ENCODE assay signal across 22 cellular contexts in genomic region chr12:91804533-91804932, GRCh38.
DNase-seq lines count a peak whose midpoint lies in the region; ATAC-seq and TF ChIP-seq lines count a peak whose summit lies in the region.
"Had no signal": no experiment of that assay in that cellular context is flagged by ENCODE, and none has a peak within 500 bp of the region (broad histone marks: within the 10 kb centered on the region; RNA-seq: fewer than 3 reads in every experiment).

No MANE protein-coding gene starts in this region.

- TF ChIP-seq CTCF in mammary epithelial cell (conservative IDR thresholded peaks at IDR 0.05 in 1 of 2, IDR thresholded peaks at IDR 0.05 in 1 of 2; ENCODE audit: extremely low read depth in 1 of 2, insufficient read depth in 1 of 2, low read depth in 1 of 2, low read length in 2 of 2), result no peak
- no peak for TF ChIP-seq CTCF in kidney epithelial cell (IDR thresholded peaks at IDR 0.05; ENCODE audit: insufficient read depth, low read length, poor library complexity, severe bottlenecking)

- no peaks in the 10 kb centered on the region for H3K79me2 ChIP-seq in mammary epithelial cell (ENCODE audit: insufficient read depth, low read length)

- DNase-seq in EL (peak; percentile 3), mammary epithelial cell (peak; percentile 93), kidney epithelial cell (ENCODE audit: low read depth) (peak; percentile 65), HT-29 (ENCODE audit: low spot score) (no peak)
- no peak for DNase-seq in effector memory CD8-positive, alpha-beta T cell
- no peak for DNase-seq in activated naive CD8-positive, alpha-beta T cell treated with anti-CD3 and anti-CD28 coated beads for 36 hours
- DNase-seq in stimulated activated naive B cell treated with anti-CD40 and anti-IgM and Interleukin-4, amounts not matched to agents 10 μg/mL and 1 μg/mL and 100 μg/mL, for 72 hours, result no peak
- DNase-seq: activated CD4-positive, alpha-beta T cell treated with anti-CD3 and anti-CD28 coated beads for 48 hours; activated CD8-positive, alpha-beta memory T cell treated with anti-CD3 and anti-CD28 coated beads, Interleukin-2, amount 10 ng/mL, durations not matched to agents 7 days and 5 days; CD4-positive, CD25-positive, alpha-beta regulatory T cell; DMS79; dorsolateral prefrontal cortex; erythroblast; GOT3; NCI-H1417 treated with DMSO at 0.1 percent for 48 hours; NCI-H524 treated with DMSO at 0.1 percent for 48 hours; stimulated activated CD4-positive, alpha-beta T cell treated with anti-CD3 and anti-CD28 coated beads, Interleukin-2, amount 100 ng/mL, for 24 hours; stimulated activated naive CD4-positive, alpha-beta T cell; SW 1271; thyroid gland had no signal

- dilution Hi-C loops in mammary epithelial cell (cut with HindIII; ENCODE audit: low sequenced_read_pairs), result no loop called here

- peaks cover 4 to 22% of the 10 kb centered on the region in 2 donors for H3K9me3 Mint-ChIP-seq in effector memory CD8-positive, alpha-beta T cell
- H3K9me3 Mint-ChIP-seq in activated naive CD8-positive, alpha-beta T cell treated with anti-CD3 and anti-CD28 coated beads for 36 hours, result peaks cover 44% of the 10 kb centered on the region
- peaks cover 20 to 21% of the 10 kb centered on the region in 2 donors for H3K9me3 Mint-ChIP-seq in stimulated activated naive B cell treated with anti-CD40 and anti-IgM and Interleukin-4, amounts not matched to agents 10 μg/mL and 1 μg/mL and 100 μg/mL, for 72 hours

- peak; percentile 39; the same call in 1 of the 2 replicates for TF ChIP-seq EP300 in Ishikawa (IDR thresholded peaks at IDR 0.05; ENCODE audit: borderline replicate concordance)

- no peak for ATAC-seq in effector memory CD8-positive, alpha-beta T cell (replicated peaks)
- no peak for ATAC-seq in stimulated activated naive B cell treated with anti-CD40 and anti-IgM and Interleukin-4, amounts not matched to agents 10 μg/mL and 1 μg/mL and 100 μg/mL, for 72 hours (replicated peaks)
- ATAC-seq: activated CD8-positive, alpha-beta memory T cell treated with anti-CD3 and anti-CD28 coated beads, Interleukin-2, amount 10 ng/mL, durations not matched to agents 7 days and 5 days; natural killer cell treated with Interleukin-12 subunit alpha and Interleukin-12 subunit beta and Interleukin-15 and Interleukin-18, amount 100 ng/mL, for 72 hours had no signal

- H2AFZ ChIP-seq in mammary epithelial cell (ENCODE audit: low read depth, low read length), result no peak overlapping the region

- no peak overlapping the region for H3K27ac Mint-ChIP-seq in effector memory CD8-positive, alpha-beta T cell
- no peak overlapping the region for H3K27ac Mint-ChIP-seq in activated naive CD8-positive, alpha-beta T cell treated with anti-CD3 and anti-CD28 coated beads for 36 hours
- H3K27ac Mint-ChIP-seq in stimulated activated naive B cell treated with anti-CD40 and anti-IgM and Interleukin-4, amounts not matched to agents 10 μg/mL and 1 μg/mL and 100 μg/mL, for 72 hours, result no peak overlapping the region
- H3K27ac Mint-ChIP-seq: activated CD8-positive, alpha-beta memory T cell treated with anti-CD3 and anti-CD28 coated beads, Interleukin-2, amount 10 ng/mL, durations not matched to agents 7 days and 5 days; CD4-positive, CD25-positive, alpha-beta regulatory T cell; natural killer cell treated with Interleukin-12 subunit alpha and Interleukin-12 subunit beta and Interleukin-15 and Interleukin-18, amount 100 ng/mL, for 72 hours had no signal

- intact Hi-C loops in mammary epithelial cell (cut with micrococcal nuclease), result no loop called here

- no peak for TF ChIP-seq RAD21 in Ishikawa (IDR thresholded peaks at IDR 0.05; ENCODE audit: low read depth)

- BruUV-seq in mammary epithelial cell (replicated peaks; lab: Mats Ljungman, UMichigan), result no TSS peak

- H3K36me3 ChIP-seq in mammary epithelial cell (ENCODE audit: insufficient read depth, low read length) (no peaks in the 10 kb centered on the region), kidney epithelial cell (ENCODE audit: control insufficient read depth, insufficient read depth, low read length) (no peaks in the 10 kb centered on the region)
- H3K36me3 ChIP-seq: thyroid gland had no signal

- no peak overlapping the region for H3K4me3 Mint-ChIP-seq in effector memory CD8-positive, alpha-beta T cell
- no peak overlapping the region for H3K4me3 Mint-ChIP-seq in activated naive CD8-positive, alpha-beta T cell treated with anti-CD3 and anti-CD28 coated beads for 36 hours
- no peak overlapping the region for H3K4me3 Mint-ChIP-seq in stimulated activated naive B cell treated with anti-CD40 and anti-IgM and Interleukin-4, amounts not matched to agents 10 μg/mL and 1 μg/mL and 100 μg/mL, for 72 hours
- H3K4me3 Mint-ChIP-seq: activated CD8-positive, alpha-beta memory T cell treated with anti-CD3 and anti-CD28 coated beads, Interleukin-2, amount 10 ng/mL, durations not matched to agents 7 days and 5 days; CD4-positive, CD25-positive, alpha-beta regulatory T cell; natural killer cell treated with Interleukin-12 subunit alpha and Interleukin-12 subunit beta and Interleukin-15 and Interleukin-18, amount 100 ng/mL, for 72 hours had no signal

- no peaks in the 10 kb centered on the region for H3K27me3 Mint-ChIP-seq in effector memory CD8-positive, alpha-beta T cell
- no peaks in the 10 kb centered on the region for H3K27me3 Mint-ChIP-seq in activated naive CD8-positive, alpha-beta T cell treated with anti-CD3 and anti-CD28 coated beads for 36 hours
- peaks cover 0 to 4% of the 10 kb centered on the region in 2 donors for H3K27me3 Mint-ChIP-seq in stimulated activated naive B cell treated with anti-CD40 and anti-IgM and Interleukin-4, amounts not matched to agents 10 μg/mL and 1 μg/mL and 100 μg/mL, for 72 hours
- H3K27me3 Mint-ChIP-seq: activated CD8-positive, alpha-beta memory T cell treated with anti-CD3 and anti-CD28 coated beads, Interleukin-2, amount 10 ng/mL, durations not matched to agents 7 days and 5 days; natural killer cell treated with Interleukin-12 subunit alpha and Interleukin-12 subunit beta and Interleukin-15 and Interleukin-18, amount 100 ng/mL, for 72 hours had no signal

- in situ Hi-C loops in mammary epithelial cell (cut with MboI; ENCODE audit: low sequenced_read_pairs in 2 of 2), result no loop called here

- peaks cover 9% of the 10 kb centered on the region for H3K4me1 ChIP-seq in mammary epithelial cell (ENCODE audit: insufficient read depth, low read length)
- H3K4me1 ChIP-seq: thyroid gland had no signal

- H3K27ac ChIP-seq in mammary epithelial cell (ENCODE audit: insufficient read depth, low read depth, low read length), result no peak overlapping the region
- H3K27ac ChIP-seq: dorsolateral prefrontal cortex, thyroid gland had no signal

- no peaks in the 10 kb centered on the region for H3K9me3 ChIP-seq in mammary epithelial cell (replicated peaks; ENCODE audit: insufficient read depth, low read length)
- H3K9me3 ChIP-seq: thyroid gland had no signal

- H3K4me3 ChIP-seq in mammary epithelial cell (replicated peaks in 1 of 3; ENCODE audit: insufficient read depth in 1 of 3, low read depth in 2 of 3, low read length in 3 of 3) (no peak overlapping the region), kidney epithelial cell (ENCODE audit: low read depth, low read length) (no peak overlapping the region)
- H3K4me3 ChIP-seq: dorsolateral prefrontal cortex, thyroid gland had no signal

- WGBS in mammary epithelial cell (ENCODE audit: low coverage, missing lambda C conversion rate), result 43% methylated on average over 1 of the region's 1 CpG

- H3K4me2 ChIP-seq in mammary epithelial cell (ENCODE audit: insufficient read depth, low read depth, low read length), result no peak overlapping the region

- CTCF ChIA-PET in mammary epithelial cell (lab: Charles Lee; ENCODE audit: low non-redundant PET), result no interaction called here

- no peak overlapping the region for H3K9ac ChIP-seq in mammary epithelial cell (ENCODE audit: insufficient read depth, low read length)

- H4K20me1 ChIP-seq in mammary epithelial cell (ENCODE audit: insufficient read depth, low read length), result no peaks in the 10 kb centered on the region

- H3K27me3 ChIP-seq in mammary epithelial cell (ENCODE audit: insufficient read depth, low read length) (no peaks in the 10 kb centered on the region), kidney epithelial cell (ENCODE audit: control insufficient read depth, insufficient read depth, low read length) (no peaks in the 10 kb centered on the region)
- H3K27me3 ChIP-seq: dorsolateral prefrontal cortex, thyroid gland had no signal

- peaks cover 3% of the 10 kb centered on the region for H3K36me3 Mint-ChIP-seq in effector memory CD8-positive, alpha-beta T cell (ENCODE audit: insufficient read depth)
- H3K36me3 Mint-ChIP-seq in activated naive CD8-positive, alpha-beta T cell treated with anti-CD3 and anti-CD28 coated beads for 36 hours, result peaks cover 16% of the 10 kb centered on the region
- H3K36me3 Mint-ChIP-seq in stimulated activated naive B cell treated with anti-CD40 and anti-IgM and Interleukin-4, amounts not matched to agents 10 μg/mL and 1 μg/mL and 100 μg/mL, for 72 hours, result peaks cover 5 to 19% of the 10 kb centered on the region in 2 donors

- H3K4me1 Mint-ChIP-seq in effector memory CD8-positive, alpha-beta T cell (ENCODE audit: low read depth in 2 of 2), result no peaks in the 10 kb centered on the region
- no peaks in the 10 kb centered on the region for H3K4me1 Mint-ChIP-seq in activated naive CD8-positive, alpha-beta T cell treated with anti-CD3 and anti-CD28 coated beads for 36 hours
- H3K4me1 Mint-ChIP-seq in stimulated activated naive B cell treated with anti-CD40 and anti-IgM and Interleukin-4, amounts not matched to agents 10 μg/mL and 1 μg/mL and 100 μg/mL, for 72 hours, result no peaks in the 10 kb centered on the region

TF ChIP-seq in Ishikawa, 13 proteins besides CTCF, POLR2A, EP300 and RAD21:
- no peak for TF ChIP-seq CREB1 (IDR thresholded peaks at IDR 0.05; ENCODE audit: low read depth)
- TF ChIP-seq TAF1 (IDR thresholded peaks at IDR 0.05; ENCODE audit: low read depth), result no peak
- no peak for TF ChIP-seq USF1 (IDR thresholded peaks at IDR 0.05)
- no peak for TF ChIP-seq TEAD4 (IDR thresholded peaks at IDR 0.05)
- TF ChIP-seq TCF12 (IDR thresholded peaks at IDR 0.05; ENCODE audit: low read depth), result 0 out of 2 replicates have a peak, but pooled peaks have one; percentile 38
- no peak for TF ChIP-seq EGR1 (IDR thresholded peaks at IDR 0.05)
- no peak for TF ChIP-seq YY1 (IDR thresholded peaks at IDR 0.05; ENCODE audit: low read depth)
TF ChIP-seq in Ishikawa: peak in this region for 1.

Comparison
In these comparisons a context has a peak if more than half of its experiments do, and no peak if none do; other contexts are left out.
1. DNase-seq: peak in EL (single experiment), mammary epithelial cell (single experiment) and kidney epithelial cell (single experiment); none in effector memory CD8-positive, alpha-beta T cell (0 of 3), activated naive CD8-positive, alpha-beta T cell treated with anti-CD3 and anti-CD28 coated beads for 36 hours (single experiment), HT-29 (single experiment) and stimulated activated naive B cell treated with anti-CD40 and anti-IgM and Interleukin-4, amounts not matched to agents 10 μg/mL and 1 μg/mL and 100 μg/mL, for 72 hours (single experiment).